Comparison of ENCODE assay signal across 21 cellular contexts in genomic region chr14:47149326-47149725, GRCh38.
A peak's percentile ranks its signal among the peaks of the same experiment; 100 is the strongest.
DNase-seq lines count a peak whose midpoint lies in the region; ATAC-seq, FAIRE-seq and TF ChIP-seq lines count a peak whose summit lies in the region.
"Had no signal": no experiment of that assay in that cellular context is flagged by ENCODE, and none has a peak within 500 bp of the region (broad histone marks: within the 10 kb centered on the region; RNA-seq: fewer than 3 reads in every experiment).

No MANE protein-coding gene starts in this region.

- DNase-seq in Caco-2: no peak
- DNase-seq in RCC 7860 (ENCODE audit: low spot score): peak; percentile 50
- peak; percentile 2 for DNase-seq in epithelial cell of esophagus (ENCODE audit: low read depth)
- peak; percentile 24 for DNase-seq in non-pigmented ciliary epithelial cell (ENCODE audit: low read depth)
- DNase-seq in C1 segment of cervical spinal cord (lab: John Stamatoyannopoulos, UW): no peak
- DNase-seq in NCI-H1105 (lab: John Stamatoyannopoulos, UW): no peak
- DNase-seq in anterior cingulate cortex (lab: John Stamatoyannopoulos, UW): no peak
- no peak for DNase-seq in HepG2 (ENCODE audit: low spot score)
- DNase-seq: GF-D8, H7, KBM-7, NCI-H1436 treated with DMSO at 0.1 percent for 48 hours, NCI-H2029 treated with DMSO at 0.1 percent for 48 hours, NCI-H2171 treated with DMSO at 0.1 percent for 48 hours, NCI-H510A treated with DMSO at 0.1 percent for 48 hours, NCI-H82, PC-3 had no signal

- no peak overlapping the region for H3K4me2 ChIP-seq in HepG2 (ENCODE audit: low read depth, low read length)

- no TSS peak for BruUV-seq in Caco-2 (replicated peaks; lab: Mats Ljungman, UMichigan)
- no TSS peak for BruUV-seq in HepG2 (replicated peaks; lab: Mats Ljungman, UMichigan)

- H3K79me2 ChIP-seq in HepG2 (ENCODE audit: insufficient read depth, low read length): no peaks in the 10 kb centered on the region

- H4K20me1 ChIP-seq in HepG2 (ENCODE audit: insufficient read depth, low read length): no peaks in the 10 kb centered on the region

- no peak for FAIRE-seq in RCC 7860 (lab: Jason Lieb, UNC)
- FAIRE-seq in HepG2 (lab: Jason Lieb, UNC): no peak
- FAIRE-seq: A204.1, GM12892 had no signal

- no peaks in the 10 kb centered on the region for H3K27me3 ChIP-seq in Caco-2 (replicated peaks; ENCODE audit: control insufficient read depth, insufficient read depth, low read length)
- no peaks in the 10 kb centered on the region; a peak in 1 of 5 replicates for H3K27me3 ChIP-seq in HepG2 (ENCODE audit: control insufficient read depth in 1 of 2, insufficient read depth in 2 of 2, low read length in 2 of 2)
- H3K27me3 ChIP-seq: SJSA1 had no signal

- TF ChIP-seq POLR2A in HepG2 (IDR thresholded peaks at IDR 0.05; ENCODE audit: insufficient read depth in 1 of 2, low read depth in 2 of 2, low read length in 2 of 2): no peak

- CTCF ChIA-PET in Caco-2 (lab: Charles Lee): no interaction called here
- CTCF ChIA-PET in HepG2 (lab: Yijun Ruan, JAX; ENCODE audit: low intra/inter-chr PET ratio, low total read pairs): no interaction called here

- no peak overlapping the region for H3K4me3 Mint-ChIP-seq in Caco-2 (ENCODE audit: unreplicated experiment)

- no peak overlapping the region for H2AFZ ChIP-seq in HepG2 (ENCODE audit: low read length)

- in situ Hi-C loops in HepG2 (cut with HindIII; ENCODE audit: extremely low pct_ligation_motif_present, low pct_unique_long_range_greater_than_20kb): no loop called here

- peaks cover 7% of the 10 kb centered on the region for H3K4me1 Mint-ChIP-seq in Caco-2 (ENCODE audit: low read depth, unreplicated experiment)

- H3K27ac Mint-ChIP-seq in Caco-2 (ENCODE audit: unreplicated experiment): peak overlapping the region; percentile 9

- 4% methylated on average over 2 of the region's 2 CpGs for WGBS in HepG2 (ENCODE audit: low lambda C conversion rate)

- no peak overlapping the region for H3K4me3 ChIP-seq in Caco-2 (ENCODE audit: low read depth, low read length)
- no peak overlapping the region for H3K4me3 ChIP-seq in epithelial cell of esophagus (ENCODE audit: low read length)
- no peak overlapping the region for H3K4me3 ChIP-seq in HepG2 (replicated peaks in 1 of 3; ENCODE audit: insufficient read depth in 1 of 3, low read depth in 2 of 3, low read length in 3 of 3)
- H3K4me3 ChIP-seq: SJSA1 had no signal

- H3K36me3 ChIP-seq in Caco-2 (ENCODE audit: control insufficient read depth, insufficient read depth, low read length): no peaks in the 10 kb centered on the region
- no peaks in the 10 kb centered on the region for H3K36me3 ChIP-seq in HepG2 (replicated peaks in 1 of 2; ENCODE audit: control insufficient read depth in 1 of 2, insufficient read depth in 2 of 2, low read length in 2 of 2)
- H3K36me3 ChIP-seq: SJSA1 had no signal

- no peak overlapping the region for H3K9ac ChIP-seq in HepG2 (ENCODE audit: insufficient read depth, low read depth, low read length)

- TF ChIP-seq EP300 in HepG2 (IDR thresholded peaks at IDR 0.05; ENCODE audit: low read depth in 2 of 2, low read length in 2 of 2): no peak
- TF ChIP-seq EP300 in HepG2 (CRISPR knock-in tag; IDR thresholded peaks at IDR 0.05; ENCODE audit: borderline replicate concordance): no peak

- H3K9me3 Mint-ChIP-seq in Caco-2 (ENCODE audit: unreplicated experiment): peaks cover 13% of the 10 kb centered on the region

- H3K27me3 Mint-ChIP-seq in Caco-2 (ENCODE audit: insufficient read depth, unreplicated experiment): no peaks in the 10 kb centered on the region

- TF ChIP-seq RAD21 in HepG2 (CRISPR knock-in tag; IDR thresholded peaks at IDR 0.05): no peak

- H3K4me1 ChIP-seq in Caco-2: peaks cover 17% of the 10 kb centered on the region
- no peaks in the 10 kb centered on the region for H3K4me1 ChIP-seq in HepG2 (ENCODE audit: insufficient read depth, low read length)
- H3K4me1 ChIP-seq: SJSA1 had no signal

- no peaks in the 10 kb centered on the region for H3K36me3 Mint-ChIP-seq in Caco-2 (ENCODE audit: insufficient read depth, unreplicated experiment)

- H3K27ac ChIP-seq in HepG2 (ENCODE audit: extremely low read length, insufficient read depth, low read length): no peak overlapping the region
- H3K27ac ChIP-seq: C4-2B, SJSA1 had no signal

- intact Hi-C loops in Caco-2 (cut with micrococcal nuclease; ENCODE audit: unreplicated experiment) (no loop called here), HepG2 (cut with micrococcal nuclease; ENCODE audit: unreplicated experiment) (no loop called here)

- TF ChIP-seq CTCF in Caco-2 (IDR thresholded peaks at IDR 0.05; ENCODE audit: insufficient read depth in 1 of 2, low read depth in 1 of 2, low read length in 1 of 2, severe bottlenecking in 1 of 2, unreplicated experiment in 1 of 2): no peak
- TF ChIP-seq CTCF in epithelial cell of esophagus (IDR thresholded peaks at IDR 0.05; ENCODE audit: insufficient read depth, low read depth, low read length, missing control alignments): no peak
- no peak for TF ChIP-seq CTCF in HepG2 (CRISPR knock-in tag; IDR thresholded peaks at IDR 0.05)

- ATAC-seq in HepG2: no peak
- ATAC-seq: PC-3 had no signal

- H3K9me3 ChIP-seq in Caco-2: no peaks in the 10 kb centered on the region
- peaks cover 4% of the 10 kb centered on the region; the same call in 1 of the 2 replicates for H3K9me3 ChIP-seq in HepG2 (ENCODE audit: low read length)
- H3K9me3 ChIP-seq: SJSA1 had no signal

- POLR2A ChIA-PET in Caco-2 (lab: Charles Lee): no interaction called here
- POLR2A ChIA-PET in HepG2 (lab: Yijun Ruan, JAX): no interaction called here

TF ChIP-seq in HepG2, 621 proteins besides CTCF, POLR2A, EP300 and RAD21:
- no peak for TF ChIP-seq ZFYVE20 (CRISPR knock-in tag; IDR thresholded peaks at IDR 0.05; ENCODE audit: borderline replicate concordance, low read depth)
- no peak for TF ChIP-seq HDAC2 (CRISPR knock-in tag; IDR thresholded peaks at IDR 0.05)
- no peak for TF ChIP-seq ZBTB33 (CRISPR knock-in tag; IDR thresholded peaks at IDR 0.05)

Comparison
In these comparisons a context has a peak if more than half of its experiments do, and no peak if none do; other contexts are left out.
1. DNase-seq: peak in RCC 7860 (single experiment), epithelial cell of esophagus (single experiment) and non-pigmented ciliary epithelial cell (single experiment); none in Caco-2 (0 of 2), C1 segment of cervical spinal cord (0 of 14), NCI-H1105 (single experiment), anterior cingulate cortex (0 of 58) and HepG2 (single experiment).